19 cellular contexts compared by ENCODE assay signal in genomic region chr6:39279539-39279938, GRCh38. TPM values are rescaled to one million over a fixed set of nuclear protein-coding genes. Genes with fewer than 3 reads are reported as not detected.
"Had no signal": no experiment of that assay in that cellular context is flagged by ENCODE, and none has a peak within 500 bp of the region (broad histone marks: within the 10 kb centered on the region; RNA-seq: fewer than 3 reads in every experiment).

No MANE protein-coding gene starts in this region.

- H3K4me1 ChIP-seq: foreskin keratinocyte, prostate gland, sigmoid colon, uterus had no signal

- H3K4me3 Mint-ChIP-seq: activated CD4-positive, alpha-beta memory T cell treated with anti-CD3 and anti-CD28 coated beads, Interleukin-2, amount 10 ng/mL, durations not matched to agents 7 days and 5 days; activated T-cell treated with anti-CD3 and anti-CD28 coated beads, Interleukin-2, amount 50 U/mL, for 4 hours; nephron; T-helper 17 cell; WTC11 had no signal

- H3K27ac ChIP-seq: dorsolateral prefrontal cortex, foreskin keratinocyte, prostate gland, sigmoid colon, uterus had no signal

- H3K9me3 ChIP-seq: adrenal gland, prostate gland, sigmoid colon, uterus had no signal

- H3K27ac Mint-ChIP-seq: activated CD4-positive, alpha-beta memory T cell treated with anti-CD3 and anti-CD28 coated beads, Interleukin-2, amount 10 ng/mL, durations not matched to agents 7 days and 5 days; nephron; T-helper 17 cell; WTC11 had no signal

- H3K4me1 Mint-ChIP-seq: nephron, T-helper 17 cell had no signal

- H3K36me3 ChIP-seq: adrenal gland, prostate gland, sigmoid colon, uterus had no signal

- DNase-seq: activated CD4-positive, alpha-beta memory T cell treated with anti-CD3 and anti-CD28 coated beads, Interleukin-2, amount 10 ng/mL, durations not matched to agents 7 days and 5 days; activated CD4-positive, alpha-beta T cell treated with anti-CD3 and anti-CD28 coated beads for 4 hours; activated effector memory CD4-positive, alpha-beta T cell treated with Interleukin-2 at 50 U/mL for 16 hours; activated naive CD4-positive, alpha-beta T cell treated with anti-CD3 and anti-CD28 coated beads, Interleukin-2, amount 50 U/mL, for 16 hours; activated T-cell treated with anti-CD3 and anti-CD28 coated beads, Interleukin-2, amount 50 U/mL, for 4 hours; adrenal gland; dorsolateral prefrontal cortex; foreskin keratinocyte; head of caudate nucleus; occipital lobe; sigmoid colon; stimulated activated CD4-positive, alpha-beta T cell treated with anti-CD3 and anti-CD28 coated beads, Interleukin-1b, Interleukin-23, amount 100 ng/mL, for 48 hours; T-helper 17 cell; uterus had no signal

- H3K4me3 ChIP-seq: adrenal gland, dorsolateral prefrontal cortex, prostate gland, sigmoid colon, uterus had no signal

- ATAC-seq: activated T-cell treated with anti-CD3 and anti-CD28 coated beads, Interleukin-2, amount 50 U/mL, for 4 hours; T-helper 17 cell had no signal

- H3K9me3 Mint-ChIP-seq: activated CD4-positive, alpha-beta memory T cell treated with anti-CD3 and anti-CD28 coated beads, Interleukin-2, amount 10 ng/mL, durations not matched to agents 7 days and 5 days; activated T-cell treated with anti-CD3 and anti-CD28 coated beads, Interleukin-2, amount 50 U/mL, for 4 hours; nephron had no signal

- H3K27me3 ChIP-seq: adrenal gland, sigmoid colon, uterus had no signal

- H3K36me3 Mint-ChIP-seq: WTC11 had no signal

RNA-seq across cellular contexts. Expression of gene KCNK17, which starts 34.7 kb away (rescaled TPM):
- total RNA-seq: activated CD4-positive, alpha-beta memory T cell treated with anti-CD3 and anti-CD28 coated beads, Interleukin-2, amount 10 ng/mL, durations not matched to agents 7 days and 5 days; activated T-cell treated with anti-CD3 and anti-CD28 coated beads, Interleukin-2, amount 50 U/mL, for 4 hours; foreskin keratinocyte; lung microvascular endothelial cell; occipital lobe had no signal
- polyA plus RNA-seq: foreskin keratinocyte had no signal

RNA-seq across cellular contexts. Expression of gene KCNK16, which starts 43.0 kb away (rescaled TPM):
- total RNA-seq: activated CD4-positive, alpha-beta memory T cell treated with anti-CD3 and anti-CD28 coated beads, Interleukin-2, amount 10 ng/mL, durations not matched to agents 7 days and 5 days; activated T-cell treated with anti-CD3 and anti-CD28 coated beads, Interleukin-2, amount 50 U/mL, for 4 hours; adrenal gland; foreskin keratinocyte; lung microvascular endothelial cell; mononuclear cell; occipital lobe; prostate gland; sigmoid colon; T-helper 17 cell; uterus; WTC11 had no signal
- polyA plus RNA-seq: adrenal gland, foreskin keratinocyte, sigmoid colon had no signal
